ENCODE assay signal across 13 cellular contexts in genomic region chr4:26144526-26145167, GRCh38.
DNase-seq lines count a peak whose midpoint lies in the region; ATAC-seq and TF ChIP-seq lines count a peak whose summit lies in the region.
"Had no signal": no experiment of that assay in that cellular context is flagged by ENCODE, and none has a peak within 500 bp of the region (broad histone marks: within the 10 kb centered on the region; RNA-seq: fewer than 3 reads in every experiment).

No MANE protein-coding gene starts in this region.

- peak overlapping the region; percentile 69 for H3K27ac Mint-ChIP-seq in Caco-2 (ENCODE audit: unreplicated experiment)
- H3K27ac Mint-ChIP-seq in activated CD4-positive, alpha-beta memory T cell treated with anti-CD3 and anti-CD28 coated beads for 36 hours = peak overlapping the region; percentile 90
- H3K27ac Mint-ChIP-seq: T-cell had no signal

- H3K4me1 Mint-ChIP-seq in Caco-2 (ENCODE audit: low read depth, unreplicated experiment) = peaks cover 19% of the 10 kb centered on the region
- H3K4me1 Mint-ChIP-seq in activated CD4-positive, alpha-beta memory T cell treated with anti-CD3 and anti-CD28 coated beads for 36 hours (ENCODE audit: low read depth) = peaks cover 52% of the 10 kb centered on the region

- ATAC-seq in left colon (peak; percentile 13), GM18520 (IDR thresholded peaks at IDR 0.05; ENCODE audit: unreplicated experiment) (no peak)
- ATAC-seq: Panc1, T-cell had no signal

- no peaks in the 10 kb centered on the region for H3K36me3 Mint-ChIP-seq in Caco-2 (ENCODE audit: insufficient read depth, unreplicated experiment)
- H3K36me3 Mint-ChIP-seq in activated CD4-positive, alpha-beta memory T cell treated with anti-CD3 and anti-CD28 coated beads for 36 hours = peaks cover 2% of the 10 kb centered on the region
- H3K36me3 Mint-ChIP-seq: T-cell had no signal

- no peak for TF ChIP-seq CTCF in Caco-2 (IDR thresholded peaks at IDR 0.05; ENCODE audit: insufficient read depth in 1 of 2, low read depth in 1 of 2, low read length in 1 of 2, severe bottlenecking in 1 of 2, unreplicated experiment in 1 of 2)

- no peaks in the 10 kb centered on the region for H3K27me3 ChIP-seq in ACC112 (ENCODE audit: insufficient read depth, low read length)
- no peaks in the 10 kb centered on the region for H3K27me3 ChIP-seq in Caco-2 (replicated peaks; ENCODE audit: control insufficient read depth, insufficient read depth, low read length)

- H3K4me3 ChIP-seq in ACC112 (ENCODE audit: low read depth, low read length) = no peak overlapping the region
- H3K4me3 ChIP-seq in Caco-2 (ENCODE audit: low read depth, low read length) = no peak overlapping the region

- peak overlapping the region; percentile 19; the same call in 1 of the 2 replicates for H3K27ac ChIP-seq in ACC112 (ENCODE audit: low read depth, low read length)

- CTCF ChIA-PET in Caco-2 (lab: Charles Lee) = no interaction called here
- CTCF ChIA-PET in activated CD4-positive, alpha-beta memory T cell treated with anti-CD3 and anti-CD28 coated beads for 36 hours (lab: Charles Lee) = interaction anchor here (0.6 to 0.8 kb wide), 3 partner anchors 51 to 194 kb away, joined by 3 to 6 read pairs (median 4); no protein-coding TSS in a partner anchor

- intact Hi-C loops in Caco-2 (cut with micrococcal nuclease; ENCODE audit: unreplicated experiment) = loop anchor here (2.0 to 10.0 kb wide), 2 partner anchors 30 to 160 kb away; no protein-coding TSS in a partner anchor
- intact Hi-C loops in activated CD4-positive, alpha-beta memory T cell treated with anti-CD3 and anti-CD28 coated beads for 36 hours (cut with micrococcal nuclease) = loop anchor here (2.0 kb wide), 2 partner anchors 14 to 56 kb away; no protein-coding TSS in a partner anchor
- intact Hi-C loops in left colon (cut with DNase I, micrococcal nuclease) = no loop called here

- DNase-seq in Caco-2 (peak in 1 of 2 experiments; percentile 11), left colon (no peak), globus pallidus (ENCODE audit: low spot score) (no peak)
- no peak for DNase-seq in activated CD4-positive, alpha-beta memory T cell treated with anti-CD3 and anti-CD28 coated beads for 36 hours
- DNase-seq in stimulated activated CD4-positive, alpha-beta T cell treated with anti-CD3 and anti-CD28 coated beads, Interleukin-4, amount 100 ng/mL, for 4 hours = no peak
- DNase-seq: amygdala; effector CD4-positive, alpha-beta T cell; NCI-H226; stimulated activated CD4-positive, alpha-beta T cell treated with anti-CD3 and anti-CD28 coated beads, Interleukin-4, amount 100 ng/mL, for 1 hour; T-cell had no signal

- H2AFZ ChIP-seq in ACC112 (ENCODE audit: low read length, unreplicated experiment) = no peak overlapping the region

- no peaks in the 10 kb centered on the region for H3K27me3 Mint-ChIP-seq in Caco-2 (ENCODE audit: insufficient read depth, unreplicated experiment)
- no peaks in the 10 kb centered on the region for H3K27me3 Mint-ChIP-seq in activated CD4-positive, alpha-beta memory T cell treated with anti-CD3 and anti-CD28 coated beads for 36 hours

- POLR2A ChIA-PET in Caco-2 (lab: Charles Lee) = no interaction called here
- POLR2A ChIA-PET in activated CD4-positive, alpha-beta memory T cell treated with anti-CD3 and anti-CD28 coated beads for 36 hours (lab: Charles Lee) = interaction anchor here (0.6 to 1.4 kb wide), 6 partner anchors 11 to 729 kb away, joined by 3 to 5 read pairs (median 3); no protein-coding TSS in a partner anchor

- H3K36me3 ChIP-seq in ACC112 (ENCODE audit: insufficient read depth, low read length) = no peaks in the 10 kb centered on the region
- H3K36me3 ChIP-seq in Caco-2 (ENCODE audit: control insufficient read depth, insufficient read depth, low read length) = no peaks in the 10 kb centered on the region

- H3K4me1 ChIP-seq in ACC112 (ENCODE audit: control insufficient read depth, insufficient read depth, low read length, unreplicated experiment) (peaks cover 34% of the 10 kb centered on the region), Caco-2 (peaks cover 15% of the 10 kb centered on the region)

- peaks cover 31% of the 10 kb centered on the region for H3K9me3 Mint-ChIP-seq in Caco-2 (ENCODE audit: unreplicated experiment)
- no peaks in the 10 kb centered on the region for H3K9me3 Mint-ChIP-seq in activated CD4-positive, alpha-beta memory T cell treated with anti-CD3 and anti-CD28 coated beads for 36 hours
- H3K9me3 Mint-ChIP-seq: T-cell had no signal

- H3K4me3 Mint-ChIP-seq in Caco-2 (ENCODE audit: unreplicated experiment) = peak overlapping the region; percentile 59
- peak overlapping the region; percentile 30 for H3K4me3 Mint-ChIP-seq in activated CD4-positive, alpha-beta memory T cell treated with anti-CD3 and anti-CD28 coated beads for 36 hours
- H3K4me3 Mint-ChIP-seq: T-cell had no signal

- H3K79me2 ChIP-seq in ACC112 (ENCODE audit: control insufficient read depth, insufficient read depth, low read length, unreplicated experiment) = no peaks in the 10 kb centered on the region

- no TSS peak for BruUV-seq in Caco-2 (replicated peaks; lab: Mats Ljungman, UMichigan)

- no peaks in the 10 kb centered on the region for H3K9me3 ChIP-seq in Caco-2

Comparison
In these comparisons a context has a peak if more than half of its experiments do, and no peak if none do; other contexts are left out.
1. intact Hi-C loops: an anchor here in Caco-2 (2.0 to 10.0 kb wide) and activated CD4-positive, alpha-beta memory T cell treated with anti-CD3 and anti-CD28 coated beads for 36 hours (2.0 kb wide); none called in left colon.